Comparison of ENCODE assay signal across 8 cellular contexts in the genomic region with DNA sequence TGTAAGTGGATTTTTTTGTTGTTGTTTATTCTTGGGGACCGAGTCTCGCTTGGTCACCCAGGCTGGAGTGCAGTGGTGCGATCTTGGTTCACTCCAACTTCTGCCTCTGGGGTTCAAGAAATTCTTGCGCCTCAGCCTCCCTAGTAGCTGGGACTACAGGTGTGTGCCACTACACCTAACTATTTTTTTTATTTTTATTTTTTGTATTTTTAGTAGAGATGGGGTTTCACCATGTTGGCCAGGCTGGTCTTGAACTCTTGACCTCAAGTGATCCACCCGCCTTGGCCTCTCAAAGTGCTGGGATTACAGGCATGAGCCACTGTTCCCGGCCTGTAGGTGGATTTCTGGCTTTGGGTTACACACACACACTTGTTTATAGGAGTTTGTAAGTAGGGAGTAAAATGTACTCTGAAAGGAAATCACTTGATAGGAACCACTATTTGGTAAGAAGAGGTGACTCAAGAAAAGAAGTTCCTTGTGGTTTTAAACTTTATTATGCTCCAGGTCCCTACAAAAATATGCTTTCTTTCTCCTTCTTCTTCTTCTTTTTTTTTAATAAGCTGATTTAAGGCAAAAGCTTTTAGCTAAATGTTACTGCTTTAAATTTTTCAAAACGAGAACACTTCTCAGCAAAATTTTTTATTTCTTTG. TPM values are rescaled to one million over a fixed set of nuclear protein-coding genes. Genes with fewer than 3 reads are reported as not detected.
DNase-seq lines count a peak whose midpoint lies in the region; ATAC-seq, FAIRE-seq and TF ChIP-seq lines count a peak whose summit lies in the region.
"Not testable (repeated sequence)": the region's sequence is repeated elsewhere in the genome, so short reads cannot be mapped to it uniquely, and the experiment has no call there.

No MANE protein-coding gene starts in this region.

- TF ChIP-seq EP300 in A549 (IDR thresholded peaks at IDR 0.05): not testable (repeated sequence)

- peak overlapping the region; percentile 90 for H3K27ac Mint-ChIP-seq in activated T-cell treated with anti-CD3 and anti-CD28 coated beads, Interleukin-2, amount 50 U/mL, for 72 hours

- TF ChIP-seq RAD21 in A549 (conservative IDR thresholded peaks at IDR 0.05 in 1 of 2, IDR thresholded peaks at IDR 0.05 in 1 of 2): not testable (repeated sequence)

- not testable (repeated sequence) for TF ChIP-seq CTCF in A549 (IDR thresholded peaks at IDR 0.05); astrocyte of the spinal cord (IDR thresholded peaks at IDR 0.05; ENCODE audit: low read depth, low read length); fibroblast of mammary gland (conservative IDR thresholded peaks at IDR 0.05; ENCODE audit: control insufficient read depth, insufficient read depth, low read depth, low read length); neutrophil (IDR thresholded peaks at IDR 0.05)

- not testable (repeated sequence) for H3K27me3 Mint-ChIP-seq in activated T-cell treated with anti-CD3 and anti-CD28 coated beads, Interleukin-2, amount 50 U/mL, for 72 hours (ENCODE audit: low read depth)

- H3K4me3 ChIP-seq in A549; astrocyte of the spinal cord (ENCODE audit: low read depth, low read length); fibroblast of mammary gland (ENCODE audit: control insufficient read depth, low read depth, low read length): not testable (repeated sequence)
- peak overlapping the region in 1 of 2 experiments; percentile 26 for H3K4me3 ChIP-seq in neutrophil (ENCODE audit: low read depth in 1 of 2, low read length in 1 of 2)

- POLR2A ChIA-PET in A549 (lab: Yijun Ruan, JAX): not testable (repeated sequence)

- H3K27ac ChIP-seq in A549: not testable (repeated sequence)
- H3K27ac ChIP-seq in neutrophil: peak overlapping the region; percentile 84

- WGBS in A549 (ENCODE audit: missing lambda C conversion rate): 76% methylated on average over 7 of the region's 7 CpGs

- not testable (repeated sequence) for H3K36me3 Mint-ChIP-seq in activated T-cell treated with anti-CD3 and anti-CD28 coated beads, Interleukin-2, amount 50 U/mL, for 72 hours (ENCODE audit: insufficient read depth in 2 of 2)

- not testable (repeated sequence) for TF ChIP-seq POLR2A in A549 (IDR thresholded peaks at IDR 0.05; ENCODE audit: low read length)

- H3K9me3 ChIP-seq in A549, neutrophil: not testable (repeated sequence)

- in situ Hi-C loops in astrocyte of the spinal cord (cut with HindIII; ENCODE audit: low sequenced_read_pairs): not testable (repeated sequence)

- not testable (repeated sequence) for DNase-seq in A549 (ENCODE audit: low read depth in 1 of 2, low spot score in 1 of 2); activated T-cell treated with anti-CD3 and anti-CD28 coated beads, Interleukin-2, amount 50 U/mL, for 72 hours
- peak; percentile 46 for DNase-seq in GM03348 (ENCODE audit: low spot score)
- DNase-seq in MV-4-11 (lab: John Stamatoyannopoulos, UW): peak; percentile 83
- DNase-seq in SKM-1 treated with dmso at 0.1 percent for 144 hours (lab: John Stamatoyannopoulos, UW; ENCODE audit: unreplicated experiment): peak; percentile 73
- peak; percentile 56 for DNase-seq in astrocyte of the spinal cord (ENCODE audit: low read depth, low spot score)
- peak; percentile 58 for DNase-seq in fibroblast of mammary gland (ENCODE audit: low read depth)

- H3K9me3 Mint-ChIP-seq in activated T-cell treated with anti-CD3 and anti-CD28 coated beads, Interleukin-2, amount 50 U/mL, for 72 hours: not testable (repeated sequence)

- H3K4me1 Mint-ChIP-seq in activated T-cell treated with anti-CD3 and anti-CD28 coated beads, Interleukin-2, amount 50 U/mL, for 72 hours (ENCODE audit: low read depth): peaks cover 82% of the 10 kb centered on the region

- not testable (repeated sequence) for H3K27me3 ChIP-seq in neutrophil

- H3K4me1 ChIP-seq in A549: not testable (repeated sequence)
- peaks cover 67 to 74% of the 10 kb centered on the region in 2 experiments for H3K4me1 ChIP-seq in neutrophil (ENCODE audit: control insufficient read depth in 1 of 2, insufficient read depth in 1 of 2, low read depth in 1 of 2, low read length in 1 of 2)

- peak; percentile 56 for FAIRE-seq in A549 (lab: Jason Lieb, UNC)

- H3K4me2 ChIP-seq in A549: not testable (repeated sequence)

- ATAC-seq in A549: not testable (repeated sequence)
- peak; percentile 52 to 53 for ATAC-seq in activated T-cell treated with anti-CD3 and anti-CD28 coated beads, Interleukin-2, amount 50 U/mL, for 72 hours (replicated peaks in 1 of 2)

- peak overlapping the region in 1 of 2 donors; percentile 63 for H3K4me3 Mint-ChIP-seq in activated T-cell treated with anti-CD3 and anti-CD28 coated beads, Interleukin-2, amount 50 U/mL, for 72 hours

- H3K36me3 ChIP-seq in neutrophil: not testable (repeated sequence)

- CTCF ChIA-PET in A549 (lab: Yijun Ruan, JAX): interaction anchor here (0.6 to 0.7 kb wide), 3 partner anchors 31 to 184 kb away, joined by 3 to 4 read pairs (median 3); no protein-coding TSS in a partner anchor

RNA-seq across cellular contexts. Expression of a gene that starts 42.9 kb away (rescaled TPM):
- polyA plus RNA-seq in A549 (2011; rRNA removed): 6.5 and 7.7 TPM in 2 replicates
- polyA plus RNA-seq in A549 (2012; cell fraction: cytosol; rRNA removed): 0.78 and 0.82 TPM in 2 replicates
- polyA plus RNA-seq in A549 (2012; cell fraction: nucleus; rRNA removed): 0.61 and 0.92 TPM in 2 replicates
- 2.6 to 3.1 TPM (median 2.9 TPM) in 3 replicates for polyA plus RNA-seq in A549 (2017; fragmentation: RNase III; extraction: RNeasy Plus Mini Kit Qiagen cat#74134 plus additional on column Dnase treatment)
- polyA minus RNA-seq in A549 (2011; rRNA and poly(A)+ RNA removed): 4.7 and 6.0 TPM in 2 replicates
- 10 to 100 TPM; 30.3 to 31.9 TPM for total RNA-seq in activated T-cell treated with anti-CD3 and anti-CD28 coated beads, Interleukin-2, amount 50 U/mL, for 72 hours
